Comparison of ENCODE assay signal across 1 cellular context in genomic region chr10:987906-988666, GRCh38.
A peak's percentile ranks its signal among the peaks of the same experiment; 100 is the strongest.
TF ChIP-seq lines count a peak whose summit lies in the region.

Gene GTPBP4, plus strand, starts transcription at chr10:988434. Its CDS starts 46 bp downstream, at chr10:988480.

TF ChIP-seq in K562, 482 proteins besides CTCF, POLR2A, EP300 and RAD21 (continued from another document and continues in another):
- TF ChIP-seq, protein P1, sequence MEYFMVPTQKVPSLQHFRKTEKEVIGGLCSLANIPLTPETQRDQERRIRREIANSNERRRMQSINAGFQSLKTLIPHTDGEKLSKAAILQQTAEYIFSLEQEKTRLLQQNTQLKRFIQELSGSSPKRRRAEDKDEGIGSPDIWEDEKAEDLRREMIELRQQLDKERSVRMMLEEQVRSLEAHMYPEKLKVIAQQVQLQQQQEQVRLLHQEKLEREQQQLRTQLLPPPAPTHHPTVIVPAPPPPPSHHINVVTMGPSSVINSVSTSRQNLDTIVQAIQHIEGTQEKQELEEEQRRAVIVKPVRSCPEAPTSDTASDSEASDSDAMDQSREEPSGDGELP (CRISPR knock-in tag; IDR thresholded peaks at IDR 0.05; ENCODE audit: borderline replicate concordance): peak; percentile 77
- TF ChIP-seq COPS2 (conservative IDR thresholded peaks at IDR 0.05) (no peak), ZFX (CRISPR knock-in tag; IDR thresholded peaks at IDR 0.05) (peak; percentile 85), FOXJ2 (tag; IDR thresholded peaks at IDR 0.05) (no peak), ZNF586 (CRISPR knock-in tag; conservative IDR thresholded peaks at IDR 0.05) (no peak), SOX6 (IDR thresholded peaks at IDR 0.05) (peak; percentile 46), SRSF3 (IDR thresholded peaks at IDR 0.05; ENCODE audit: insufficient read depth, low read length) (no peak), NR4A1 (CRISPR knock-in tag; IDR thresholded peaks at IDR 0.05) (no peak), NR4A1 (tag; IDR thresholded peaks at IDR 0.05) (no peak), KLF10 (CRISPR knock-in tag; IDR thresholded peaks at IDR 0.05) (no peak), STAT5A (IDR thresholded peaks at IDR 0.05; ENCODE audit: borderline replicate concordance, low read length) (no peak), ZNF511 (CRISPR knock-in tag; IDR thresholded peaks at IDR 0.05) (0 out of 2 replicates have a peak, but pooled peaks have one; percentile 36), ERF (CRISPR knock-in tag; IDR thresholded peaks at IDR 0.05) (0 out of 2 replicates have a peak, but pooled peaks have one; percentile 11), CSDE1 (IDR thresholded peaks at IDR 0.05) (no peak), ZNF143 (CRISPR knock-in tag; IDR thresholded peaks at IDR 0.05) (no peak), HDAC1 (IDR thresholded peaks at IDR 0.05) (peak in 1 of 2 experiments; percentile 98; a peak in 2 of 4 replicates), NR3C1 (CRISPR knock-in tag; IDR thresholded peaks at IDR 0.05) (no peak), GABPB2 (CRISPR knock-in tag; conservative IDR thresholded peaks at IDR 0.05) (no peak), PTTG1 (tag; IDR thresholded peaks at IDR 0.05; ENCODE audit: low read depth) (no peak), L3MBTL2 (IDR thresholded peaks at IDR 0.05) (peak; percentile 72), ZNF699 (CRISPR knock-in tag; IDR thresholded peaks at IDR 0.05; ENCODE audit: insufficient replicate concordance) (no peak), FOXA1 (IDR thresholded peaks at IDR 0.05; ENCODE audit: borderline replicate concordance) (no peak), CHD1 (IDR thresholded peaks at IDR 0.05; ENCODE audit: low read length) (peak; percentile 18), ZNF124 (CRISPR knock-in tag; IDR thresholded peaks at IDR 0.05) (no peak), ZNF507 (tag; conservative IDR thresholded peaks at IDR 0.05) (no peak), RNF2 (IDR thresholded peaks at IDR 0.05) (peak; percentile 69; the same call in 1 of the 2 replicates), KLF16 (IDR thresholded peaks at IDR 0.05) (0 out of 2 replicates have a peak, but pooled peaks have one; percentile 12), ZNF408 (CRISPR knock-in tag; IDR thresholded peaks at IDR 0.05; ENCODE audit: low read depth) (no peak), CBX8 (IDR thresholded peaks at IDR 0.05; ENCODE audit: borderline replicate concordance, extremely low read depth, low read depth, low read length, poor library complexity, severe bottlenecking) (no peak), SIX5 (IDR thresholded peaks at IDR 0.05; ENCODE audit: borderline replicate concordance in 1 of 2, insufficient read depth in 1 of 2, low read depth in 1 of 2, low read length in 2 of 2) (peak in 1 of 2 experiments; percentile 17; a peak in 1 of 4 replicates), ELF4 (CRISPR knock-in tag; IDR thresholded peaks at IDR 0.05) (no peak), NR2C2 (CRISPR knock-in tag; IDR thresholded peaks at IDR 0.05) (peak; percentile 13; the same call in 1 of the 2 replicates), NR2C2 (tag; IDR thresholded peaks at IDR 0.05) (peak; percentile 75), POLR2B (IDR thresholded peaks at IDR 0.05; ENCODE audit: low read depth, partially characterized antibody) (peak; percentile 73), ARNT (IDR thresholded peaks at IDR 0.05) (no peak), TAF7 (tag; IDR thresholded peaks at IDR 0.05) (peak; percentile 10)
- TF ChIP-seq, protein P2, sequence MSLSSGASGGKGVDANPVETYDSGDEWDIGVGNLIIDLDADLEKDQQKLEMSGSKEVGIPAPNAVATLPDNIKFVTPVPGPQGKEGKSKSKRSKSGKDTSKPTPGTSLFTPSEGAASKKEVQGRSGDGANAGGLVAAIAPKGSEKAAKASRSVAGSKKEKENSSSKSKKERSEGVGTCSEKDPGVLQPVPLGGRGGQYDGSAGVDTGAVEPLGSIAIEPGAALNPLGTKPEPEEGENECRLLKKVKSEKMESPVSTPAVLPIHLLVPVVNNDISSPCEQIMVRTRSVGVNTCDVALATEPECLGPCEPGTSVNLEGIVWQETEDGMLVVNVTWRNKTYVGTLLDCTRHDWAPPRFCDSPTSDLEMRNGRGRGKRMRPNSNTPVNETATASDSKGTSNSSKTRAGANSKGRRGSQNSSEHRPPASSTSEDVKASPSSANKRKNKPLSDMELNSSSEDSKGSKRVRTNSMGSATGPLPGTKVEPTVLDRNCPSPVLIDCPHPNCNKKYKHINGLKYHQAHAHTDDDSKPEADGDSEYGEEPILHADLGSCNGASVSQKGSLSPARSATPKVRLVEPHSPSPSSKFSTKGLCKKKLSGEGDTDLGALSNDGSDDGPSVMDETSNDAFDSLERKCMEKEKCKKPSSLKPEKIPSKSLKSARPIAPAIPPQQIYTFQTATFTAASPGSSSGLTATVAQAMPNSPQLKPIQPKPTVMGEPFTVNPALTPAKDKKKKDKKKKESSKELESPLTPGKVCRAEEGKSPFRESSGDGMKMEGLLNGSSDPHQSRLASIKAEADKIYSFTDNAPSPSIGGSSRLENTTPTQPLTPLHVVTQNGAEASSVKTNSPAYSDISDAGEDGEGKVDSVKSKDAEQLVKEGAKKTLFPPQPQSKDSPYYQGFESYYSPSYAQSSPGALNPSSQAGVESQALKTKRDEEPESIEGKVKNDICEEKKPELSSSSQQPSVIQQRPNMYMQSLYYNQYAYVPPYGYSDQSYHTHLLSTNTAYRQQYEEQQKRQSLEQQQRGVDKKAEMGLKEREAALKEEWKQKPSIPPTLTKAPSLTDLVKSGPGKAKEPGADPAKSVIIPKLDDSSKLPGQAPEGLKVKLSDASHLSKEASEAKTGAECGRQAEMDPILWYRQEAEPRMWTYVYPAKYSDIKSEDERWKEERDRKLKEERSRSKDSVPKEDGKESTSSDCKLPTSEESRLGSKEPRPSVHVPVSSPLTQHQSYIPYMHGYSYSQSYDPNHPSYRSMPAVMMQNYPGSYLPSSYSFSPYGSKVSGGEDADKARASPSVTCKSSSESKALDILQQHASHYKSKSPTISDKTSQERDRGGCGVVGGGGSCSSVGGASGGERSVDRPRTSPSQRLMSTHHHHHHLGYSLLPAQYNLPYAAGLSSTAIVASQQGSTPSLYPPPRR (CRISPR knock-in tag; IDR thresholded peaks at IDR 0.05; ENCODE audit: borderline replicate concordance): no peak
- TF ChIP-seq, protein P3, sequence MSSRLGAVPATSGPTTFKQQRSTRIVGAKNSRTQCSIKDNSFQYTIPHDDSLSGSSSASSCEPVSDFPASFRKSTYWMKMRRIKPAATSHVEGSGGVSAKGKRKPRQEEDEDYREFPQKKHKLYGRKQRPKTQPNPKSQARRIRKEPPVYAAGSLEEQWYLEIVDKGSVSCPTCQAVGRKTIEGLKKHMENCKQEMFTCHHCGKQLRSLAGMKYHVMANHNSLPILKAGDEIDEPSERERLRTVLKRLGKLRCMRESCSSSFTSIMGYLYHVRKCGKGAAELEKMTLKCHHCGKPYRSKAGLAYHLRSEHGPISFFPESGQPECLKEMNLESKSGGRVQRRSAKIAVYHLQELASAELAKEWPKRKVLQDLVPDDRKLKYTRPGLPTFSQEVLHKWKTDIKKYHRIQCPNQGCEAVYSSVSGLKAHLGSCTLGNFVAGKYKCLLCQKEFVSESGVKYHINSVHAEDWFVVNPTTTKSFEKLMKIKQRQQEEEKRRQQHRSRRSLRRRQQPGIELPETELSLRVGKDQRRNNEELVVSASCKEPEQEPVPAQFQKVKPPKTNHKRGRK (tag; IDR thresholded peaks at IDR 0.05): no peak
- TF ChIP-seq, protein P4, sequence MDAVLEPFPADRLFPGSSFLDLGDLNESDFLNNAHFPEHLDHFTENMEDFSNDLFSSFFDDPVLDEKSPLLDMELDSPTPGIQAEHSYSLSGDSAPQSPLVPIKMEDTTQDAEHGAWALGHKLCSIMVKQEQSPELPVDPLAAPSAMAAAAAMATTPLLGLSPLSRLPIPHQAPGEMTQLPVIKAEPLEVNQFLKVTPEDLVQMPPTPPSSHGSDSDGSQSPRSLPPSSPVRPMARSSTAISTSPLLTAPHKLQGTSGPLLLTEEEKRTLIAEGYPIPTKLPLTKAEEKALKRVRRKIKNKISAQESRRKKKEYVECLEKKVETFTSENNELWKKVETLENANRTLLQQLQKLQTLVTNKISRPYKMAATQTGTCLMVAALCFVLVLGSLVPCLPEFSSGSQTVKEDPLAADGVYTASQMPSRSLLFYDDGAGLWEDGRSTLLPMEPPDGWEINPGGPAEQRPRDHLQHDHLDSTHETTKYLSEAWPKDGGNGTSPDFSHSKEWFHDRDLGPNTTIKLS (IDR thresholded peaks at IDR 0.05; ENCODE audit: borderline replicate concordance, low read depth): peak; percentile 87
- TF ChIP-seq, protein P5, sequence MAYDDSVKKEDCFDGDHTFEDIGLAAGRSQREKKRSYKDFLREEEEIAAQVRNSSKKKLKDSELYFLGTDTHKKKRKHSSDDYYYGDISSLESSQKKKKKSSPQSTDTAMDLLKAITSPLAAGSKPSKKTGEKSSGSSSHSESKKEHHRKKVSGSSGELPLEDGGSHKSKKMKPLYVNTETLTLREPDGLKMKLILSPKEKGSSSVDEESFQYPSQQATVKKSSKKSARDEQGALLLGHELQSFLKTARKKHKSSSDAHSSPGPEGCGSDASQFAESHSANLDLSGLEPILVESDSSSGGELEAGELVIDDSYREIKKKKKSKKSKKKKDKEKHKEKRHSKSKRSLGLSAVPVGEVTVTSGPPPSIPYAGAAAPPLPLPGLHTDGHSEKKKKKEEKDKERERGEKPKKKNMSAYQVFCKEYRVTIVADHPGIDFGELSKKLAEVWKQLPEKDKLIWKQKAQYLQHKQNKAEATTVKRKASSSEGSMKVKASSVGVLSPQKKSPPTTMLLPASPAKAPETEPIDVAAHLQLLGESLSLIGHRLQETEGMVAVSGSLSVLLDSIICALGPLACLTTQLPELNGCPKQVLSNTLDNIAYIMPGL (CRISPR knock-in tag; IDR thresholded peaks at IDR 0.05): no peak
- TF ChIP-seq, protein P6, sequence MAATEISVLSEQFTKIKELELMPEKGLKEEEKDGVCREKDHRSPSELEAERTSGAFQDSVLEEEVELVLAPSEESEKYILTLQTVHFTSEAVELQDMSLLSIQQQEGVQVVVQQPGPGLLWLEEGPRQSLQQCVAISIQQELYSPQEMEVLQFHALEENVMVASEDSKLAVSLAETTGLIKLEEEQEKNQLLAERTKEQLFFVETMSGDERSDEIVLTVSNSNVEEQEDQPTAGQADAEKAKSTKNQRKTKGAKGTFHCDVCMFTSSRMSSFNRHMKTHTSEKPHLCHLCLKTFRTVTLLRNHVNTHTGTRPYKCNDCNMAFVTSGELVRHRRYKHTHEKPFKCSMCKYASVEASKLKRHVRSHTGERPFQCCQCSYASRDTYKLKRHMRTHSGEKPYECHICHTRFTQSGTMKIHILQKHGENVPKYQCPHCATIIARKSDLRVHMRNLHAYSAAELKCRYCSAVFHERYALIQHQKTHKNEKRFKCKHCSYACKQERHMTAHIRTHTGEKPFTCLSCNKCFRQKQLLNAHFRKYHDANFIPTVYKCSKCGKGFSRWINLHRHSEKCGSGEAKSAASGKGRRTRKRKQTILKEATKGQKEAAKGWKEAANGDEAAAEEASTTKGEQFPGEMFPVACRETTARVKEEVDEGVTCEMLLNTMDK (IDR thresholded peaks at IDR 0.05; ENCODE audit: borderline replicate concordance, insufficient read depth, low read depth, low read length, poor library complexity, severe bottlenecking): peak; percentile 96
- TF ChIP-seq, protein P7, sequence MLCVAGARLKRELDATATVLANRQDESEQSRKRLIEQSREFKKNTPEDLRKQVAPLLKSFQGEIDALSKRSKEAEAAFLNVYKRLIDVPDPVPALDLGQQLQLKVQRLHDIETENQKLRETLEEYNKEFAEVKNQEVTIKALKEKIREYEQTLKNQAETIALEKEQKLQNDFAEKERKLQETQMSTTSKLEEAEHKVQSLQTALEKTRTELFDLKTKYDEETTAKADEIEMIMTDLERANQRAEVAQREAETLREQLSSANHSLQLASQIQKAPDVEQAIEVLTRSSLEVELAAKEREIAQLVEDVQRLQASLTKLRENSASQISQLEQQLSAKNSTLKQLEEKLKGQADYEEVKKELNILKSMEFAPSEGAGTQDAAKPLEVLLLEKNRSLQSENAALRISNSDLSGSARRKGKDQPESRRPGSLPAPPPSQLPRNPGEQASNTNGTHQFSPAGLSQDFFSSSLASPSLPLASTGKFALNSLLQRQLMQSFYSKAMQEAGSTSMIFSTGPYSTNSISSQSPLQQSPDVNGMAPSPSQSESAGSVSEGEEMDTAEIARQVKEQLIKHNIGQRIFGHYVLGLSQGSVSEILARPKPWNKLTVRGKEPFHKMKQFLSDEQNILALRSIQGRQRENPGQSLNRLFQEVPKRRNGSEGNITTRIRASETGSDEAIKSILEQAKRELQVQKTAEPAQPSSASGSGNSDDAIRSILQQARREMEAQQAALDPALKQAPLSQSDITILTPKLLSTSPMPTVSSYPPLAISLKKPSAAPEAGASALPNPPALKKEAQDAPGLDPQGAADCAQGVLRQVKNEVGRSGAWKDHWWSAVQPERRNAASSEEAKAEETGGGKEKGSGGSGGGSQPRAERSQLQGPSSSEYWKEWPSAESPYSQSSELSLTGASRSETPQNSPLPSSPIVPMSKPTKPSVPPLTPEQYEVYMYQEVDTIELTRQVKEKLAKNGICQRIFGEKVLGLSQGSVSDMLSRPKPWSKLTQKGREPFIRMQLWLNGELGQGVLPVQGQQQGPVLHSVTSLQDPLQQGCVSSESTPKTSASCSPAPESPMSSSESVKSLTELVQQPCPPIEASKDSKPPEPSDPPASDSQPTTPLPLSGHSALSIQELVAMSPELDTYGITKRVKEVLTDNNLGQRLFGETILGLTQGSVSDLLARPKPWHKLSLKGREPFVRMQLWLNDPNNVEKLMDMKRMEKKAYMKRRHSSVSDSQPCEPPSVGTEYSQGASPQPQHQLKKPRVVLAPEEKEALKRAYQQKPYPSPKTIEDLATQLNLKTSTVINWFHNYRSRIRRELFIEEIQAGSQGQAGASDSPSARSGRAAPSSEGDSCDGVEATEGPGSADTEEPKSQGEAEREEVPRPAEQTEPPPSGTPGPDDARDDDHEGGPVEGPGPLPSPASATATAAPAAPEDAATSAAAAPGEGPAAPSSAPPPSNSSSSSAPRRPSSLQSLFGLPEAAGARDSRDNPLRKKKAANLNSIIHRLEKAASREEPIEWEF (CRISPR knock-in tag; IDR thresholded peaks at IDR 0.05): no peak
- TF ChIP-seq, protein P8, sequence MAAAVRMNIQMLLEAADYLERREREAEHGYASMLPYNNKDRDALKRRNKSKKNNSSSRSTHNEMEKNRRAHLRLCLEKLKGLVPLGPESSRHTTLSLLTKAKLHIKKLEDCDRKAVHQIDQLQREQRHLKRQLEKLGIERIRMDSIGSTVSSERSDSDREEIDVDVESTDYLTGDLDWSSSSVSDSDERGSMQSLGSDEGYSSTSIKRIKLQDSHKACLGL (CRISPR knock-in tag; IDR thresholded peaks at IDR 0.05; ENCODE audit: borderline replicate concordance, poor library complexity, severe bottlenecking): peak; percentile 79
- TF ChIP-seq, protein P9, sequence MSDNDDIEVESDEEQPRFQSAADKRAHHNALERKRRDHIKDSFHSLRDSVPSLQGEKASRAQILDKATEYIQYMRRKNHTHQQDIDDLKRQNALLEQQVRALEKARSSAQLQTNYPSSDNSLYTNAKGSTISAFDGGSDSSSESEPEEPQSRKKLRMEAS (CRISPR knock-in tag; IDR thresholded peaks at IDR 0.05): peak; percentile 91
